ENCODE assay signal across 1 cellular context in the genomic region with DNA sequence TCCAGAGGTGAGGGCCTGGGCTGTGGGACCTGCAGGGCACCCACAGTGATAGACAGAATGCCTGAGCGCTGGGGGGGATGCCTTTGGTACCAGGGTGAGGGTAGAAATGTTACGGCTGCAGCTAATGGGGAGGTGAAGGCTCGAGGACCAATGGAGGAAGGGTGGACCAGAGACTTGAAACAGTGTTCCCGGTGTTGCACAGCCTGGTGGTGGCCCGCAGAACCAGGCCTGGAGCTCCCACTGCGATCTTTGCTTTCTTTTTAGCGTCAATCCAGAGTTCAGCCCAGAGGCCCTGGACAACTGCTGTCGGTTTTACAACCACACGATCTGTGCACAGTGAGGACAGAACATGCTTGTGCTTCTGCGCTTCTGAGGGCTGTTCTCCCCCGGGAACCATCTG.
TF ChIP-seq lines count a peak whose summit lies in the region.

No MANE protein-coding gene starts in this region.

TF ChIP-seq in IMR-90, 13 proteins besides CTCF, POLR2A, EP300 and RAD21:
- TF ChIP-seq CHD1 (IDR thresholded peaks at IDR 0.05; ENCODE audit: low read depth, low read length), result no peak
- no peak for TF ChIP-seq RFX5 (IDR thresholded peaks at IDR 0.05; ENCODE audit: low read depth, low read length)
- no peak for TF ChIP-seq CEBPB (IDR thresholded peaks at IDR 0.05; ENCODE audit: low read depth, low read length)
- no peak for TF ChIP-seq BHLHE40 (IDR thresholded peaks at IDR 0.05; ENCODE audit: low read depth, low read length)
- TF ChIP-seq USF2 (IDR thresholded peaks at IDR 0.05; ENCODE audit: low read depth, low read length), result no peak
- no peak for TF ChIP-seq FOS (IDR thresholded peaks at IDR 0.05; ENCODE audit: low read depth, low read length)
- TF ChIP-seq MAFK (IDR thresholded peaks at IDR 0.05; ENCODE audit: low read depth, low read length), result no peak
- TF ChIP-seq RCOR1 (IDR thresholded peaks at IDR 0.05; ENCODE audit: insufficient replicate concordance, low read length), result no peak
- no peak for TF ChIP-seq MXI1 (IDR thresholded peaks at IDR 0.05; ENCODE audit: borderline replicate concordance, low read depth, low read length)
- no peak for TF ChIP-seq ELK1 (IDR thresholded peaks at IDR 0.05; ENCODE audit: borderline replicate concordance, low read depth, low read length)
- TF ChIP-seq MAZ (IDR thresholded peaks at IDR 0.05; ENCODE audit: borderline replicate concordance, low read depth, low read length), result no peak
- no peak for TF ChIP-seq NFE2L2 (IDR thresholded peaks at IDR 0.05; ENCODE audit: low read depth, low read length)
- no peak for TF ChIP-seq SMC3 (IDR thresholded peaks at IDR 0.05; ENCODE audit: low read depth, low read length)
